In genomic region chr19:52369463-52370340, GRCh38 we compare ENCODE assay signal across 8 cellular contexts. TPM values are rescaled to one million over a fixed set of nuclear protein-coding genes. Genes with fewer than 3 reads are reported as not detected.
DNase-seq lines count a peak whose midpoint lies in the region; ATAC-seq and TF ChIP-seq lines count a peak whose summit lies in the region.

Gene ZNF880 (plus strand): TSS chr19:52369923. CDS start chr19:52369966, 43 bp downstream.

- H3K9me3 ChIP-seq in gastroesophageal sphincter (peaks cover 0 to 48% (median 0%) of the 10 kb centered on the region in 3 donors), neutrophil (peaks cover 31% of the 10 kb centered on the region), stomach smooth muscle (ENCODE audit: control insufficient read depth in 2 of 2, low read length in 2 of 2) (peaks cover 13 to 19% of the 10 kb centered on the region in 2 donors)

- peaks cover 51% of the 10 kb centered on the region for H3K36me3 Mint-ChIP-seq in activated naive CD4-positive, alpha-beta T cell treated with anti-CD3 and anti-CD28 coated beads, Interleukin-2, amount 10 ng/mL, durations not matched to agents 7 days and 5 days

- peaks cover 12% of the 10 kb centered on the region for H3K4me1 Mint-ChIP-seq in activated naive CD4-positive, alpha-beta T cell treated with anti-CD3 and anti-CD28 coated beads, Interleukin-2, amount 10 ng/mL, durations not matched to agents 7 days and 5 days

- H3K27me3 ChIP-seq in gastroesophageal sphincter (no peaks in the 10 kb centered on the region), neutrophil (no peaks in the 10 kb centered on the region), stomach smooth muscle (ENCODE audit: control insufficient read depth in 1 of 2, insufficient read depth in 2 of 2, low read length in 2 of 2) (no peaks in the 10 kb centered on the region)

- H3K27ac ChIP-seq in gastroesophageal sphincter (peak within 1 kb of the TSS; percentile 76 to 95 (median 95)), neutrophil (peak within 1 kb of the TSS; percentile 19), stomach smooth muscle (ENCODE audit: low read length) (peak within 1 kb of the TSS; percentile 96)

- peak; percentile 51 for DNase-seq in GM04503 (ENCODE audit: low read depth)
- DNase-seq in SHP77 treated with DMSO at 0.1 percent for 48 hours (lab: John Stamatoyannopoulos, UW), result peak; percentile 85
- peak; percentile 95 for DNase-seq in activated naive CD4-positive, alpha-beta T cell treated with anti-CD3 and anti-CD28 coated beads, Interleukin-2, amount 10 ng/mL, durations not matched to agents 7 days and 5 days

- ATAC-seq in HG03159 (IDR thresholded peaks at IDR 0.05; ENCODE audit: unreplicated experiment) (peak; percentile 84), gastroesophageal sphincter (peak; percentile 99), GM18519 (IDR thresholded peaks at IDR 0.05; ENCODE audit: low FRiP score, unreplicated experiment) (no peak)

- H3K9me3 Mint-ChIP-seq in activated naive CD4-positive, alpha-beta T cell treated with anti-CD3 and anti-CD28 coated beads, Interleukin-2, amount 10 ng/mL, durations not matched to agents 7 days and 5 days, result peaks cover 56% of the 10 kb centered on the region

- TF ChIP-seq CTCF in gastroesophageal sphincter (IDR thresholded peaks at IDR 0.05) (peak in 1 of 4 experiments; percentile 28), neutrophil (IDR thresholded peaks at IDR 0.05) (no peak)

- peaks cover 6% of the 10 kb centered on the region for H3K27me3 Mint-ChIP-seq in activated naive CD4-positive, alpha-beta T cell treated with anti-CD3 and anti-CD28 coated beads, Interleukin-2, amount 10 ng/mL, durations not matched to agents 7 days and 5 days

- H3K27ac Mint-ChIP-seq in activated naive CD4-positive, alpha-beta T cell treated with anti-CD3 and anti-CD28 coated beads, Interleukin-2, amount 10 ng/mL, durations not matched to agents 7 days and 5 days, result peak within 1 kb of the TSS; percentile 96

- 1% methylated on average over 8 to 32 of the region's 53 CpGs for WGBS in gastroesophageal sphincter (ENCODE audit: low coverage in 1 of 2), 2 donors

- peak; percentile 18 to 52 for TF ChIP-seq POLR2A in gastroesophageal sphincter (IDR thresholded peaks at IDR 0.05)

- peak within 1 kb of the TSS; percentile 91 for H3K4me3 Mint-ChIP-seq in activated naive CD4-positive, alpha-beta T cell treated with anti-CD3 and anti-CD28 coated beads, Interleukin-2, amount 10 ng/mL, durations not matched to agents 7 days and 5 days

- peak within 1 kb of the TSS; percentile 56 to 72 for H3K4me3 ChIP-seq in gastroesophageal sphincter
- peak within 1 kb of the TSS; percentile 66 to 81 for H3K4me3 ChIP-seq in neutrophil (ENCODE audit: low read depth in 1 of 2, low read length in 1 of 2)
- peak within 1 kb of the TSS; percentile 92 to 98 for H3K4me3 ChIP-seq in stomach smooth muscle (ENCODE audit: low read length in 2 of 2)

- H3K36me3 ChIP-seq in gastroesophageal sphincter (peaks cover 0 to 55% of the 10 kb centered on the region in 2 donors), neutrophil (no peaks in the 10 kb centered on the region), stomach smooth muscle (ENCODE audit: control insufficient read depth in 2 of 2, insufficient read depth in 2 of 2, low read length in 2 of 2) (peaks cover 21 to 25% of the 10 kb centered on the region in 2 donors)

- TF ChIP-seq EP300 in gastroesophageal sphincter (IDR thresholded peaks at IDR 0.05), result no peak

- CTCF ChIA-PET in activated naive CD4-positive, alpha-beta T cell treated with anti-CD3 and anti-CD28 coated beads, Interleukin-2, amount 10 ng/mL, durations not matched to agents 7 days and 5 days (lab: Charles Lee), result no interaction called here

- peaks cover 0 to 6% (median 2%) of the 10 kb centered on the region in 3 donors for H3K4me1 ChIP-seq in gastroesophageal sphincter
- H3K4me1 ChIP-seq in neutrophil (ENCODE audit: control insufficient read depth in 1 of 2, insufficient read depth in 1 of 2, low read depth in 1 of 2, low read length in 1 of 2), result peaks cover 4 to 11% of the 10 kb centered on the region in 2 experiments
- no peaks in the 10 kb centered on the region for H3K4me1 ChIP-seq in stomach smooth muscle (ENCODE audit: control insufficient read depth, insufficient read depth, low read length)

- peak within 1 kb of the TSS; percentile 98 to 99 for H3K9ac ChIP-seq in stomach smooth muscle (ENCODE audit: low read length in 2 of 2)

RNA-seq across cellular contexts. Expression of gene ZNF880, which starts in this region (rescaled TPM):
- 10 to 100 TPM; 16.0 to 29.5 (median 27.6) TPM for total RNA-seq in gastroesophageal sphincter

Comparison
In these comparisons a context has a peak if more than half of its experiments do, and no peak if none do; other contexts are left out.
1. H3K27ac ChIP-seq: peak in every context shown above with its lines; median percentile 96 in stomach smooth muscle; 95 in gastroesophageal sphincter; 19 in neutrophil.